8 cellular contexts compared by ENCODE assay signal in genomic region chr19:47107201-47107952, GRCh38. TPM values are rescaled to one million over a fixed set of nuclear protein-coding genes. Genes with fewer than 3 reads are reported as not detected.
DNase-seq lines count a peak whose midpoint lies in the region; ATAC-seq and TF ChIP-seq lines count a peak whose summit lies in the region.

No MANE protein-coding gene starts in this region.

- peak overlapping the region; percentile 93 for H3K4me3 Mint-ChIP-seq in activated CD4-positive, alpha-beta T cell treated with anti-CD3 and anti-CD28 coated beads, Interleukin-2, amount 10 ng/mL, durations not matched to agents 7 days and 5 days

- H2AFZ ChIP-seq in parathyroid adenoma = peak overlapping the region; percentile 51

- TF ChIP-seq CTCF in epithelial cell of esophagus (IDR thresholded peaks at IDR 0.05; ENCODE audit: insufficient read depth, low read depth, low read length, missing control alignments) (no peak), parathyroid adenoma (IDR thresholded peaks at IDR 0.05) (no peak)

- H3K4me2 ChIP-seq in parathyroid adenoma (ENCODE audit: low read length) = peak overlapping the region; percentile 39

- H3K36me3 Mint-ChIP-seq in activated CD4-positive, alpha-beta T cell treated with anti-CD3 and anti-CD28 coated beads, Interleukin-2, amount 10 ng/mL, durations not matched to agents 7 days and 5 days (ENCODE audit: low read depth) = peaks cover 55% of the 10 kb centered on the region

- CTCF ChIA-PET in activated CD4-positive, alpha-beta T cell treated with anti-CD3 and anti-CD28 coated beads, Interleukin-2, amount 10 ng/mL, durations not matched to agents 7 days and 5 days (lab: Charles Lee) = interaction anchor here (0.9 to 2.9 kb wide), 3 partner anchors 9 to 24 kb away, joined by 3 to 20 read pairs (median 8); no protein-coding TSS in a partner anchor

- H3K9ac ChIP-seq in HUES48 (ENCODE audit: low read depth, low read length) (no peak overlapping the region), parathyroid adenoma (no peak overlapping the region)

- peaks cover 64% of the 10 kb centered on the region for H3K4me1 Mint-ChIP-seq in activated CD4-positive, alpha-beta T cell treated with anti-CD3 and anti-CD28 coated beads, Interleukin-2, amount 10 ng/mL, durations not matched to agents 7 days and 5 days

- no peak overlapping the region for H3K4me3 ChIP-seq in HUES48 (ENCODE audit: low read depth, low read length)
- H3K4me3 ChIP-seq in epithelial cell of esophagus (ENCODE audit: low read length) = no peak overlapping the region
- H3K4me3 ChIP-seq in parathyroid adenoma (ENCODE audit: low read depth, low read length) = no peak overlapping the region

- H3K9me3 ChIP-seq in HUES48 (ENCODE audit: control insufficient read depth, insufficient read depth, low read length) (no peaks in the 10 kb centered on the region), parathyroid adenoma (ENCODE audit: control insufficient read depth, low read length) (no peaks in the 10 kb centered on the region)

- H3K27me3 Mint-ChIP-seq in activated CD4-positive, alpha-beta T cell treated with anti-CD3 and anti-CD28 coated beads, Interleukin-2, amount 10 ng/mL, durations not matched to agents 7 days and 5 days = no peaks in the 10 kb centered on the region

- DNase-seq in activated CD4-positive, alpha-beta T cell treated with anti-CD3 and anti-CD28 coated beads, Interleukin-2, amount 10 ng/mL, durations not matched to agents 7 days and 5 days = peak; percentile 55
- peak; percentile 56 for DNase-seq in epithelial cell of esophagus (ENCODE audit: low read depth)
- DNase-seq in A172 (ENCODE audit: low spot score) = no peak
- no peak for DNase-seq in DMS114 treated with DMSO at 0.1 percent for 48 hours (lab: John Stamatoyannopoulos, UW; ENCODE audit: unreplicated experiment)

- H3K36me3 ChIP-seq in HUES48 (ENCODE audit: control insufficient read depth, insufficient read depth, low read length) (peaks cover 41% of the 10 kb centered on the region), parathyroid adenoma (ENCODE audit: control insufficient read depth, insufficient read depth, low read length) (no peaks in the 10 kb centered on the region)

- H3K9me3 Mint-ChIP-seq in activated CD4-positive, alpha-beta T cell treated with anti-CD3 and anti-CD28 coated beads, Interleukin-2, amount 10 ng/mL, durations not matched to agents 7 days and 5 days = no peaks in the 10 kb centered on the region

- ATAC-seq in HG03460 (IDR thresholded peaks at IDR 0.05; ENCODE audit: unreplicated experiment) = no peak
- ATAC-seq in GM19452 (IDR thresholded peaks at IDR 0.05; ENCODE audit: unreplicated experiment) = no peak

- POLR2A ChIA-PET in activated CD4-positive, alpha-beta T cell treated with anti-CD3 and anti-CD28 coated beads, Interleukin-2, amount 10 ng/mL, durations not matched to agents 7 days and 5 days (lab: Charles Lee) = interaction anchor here (0.6 to 3.5 kb wide), 3 partner anchors 12 to 16 kb away, joined by 3 to 15 read pairs (median 4); no protein-coding TSS in a partner anchor

- H3K27ac ChIP-seq in HUES48 (ENCODE audit: low read depth, low read length) (peak overlapping the region; percentile 100), parathyroid adenoma (peak overlapping the region; percentile 99)

- peak overlapping the region; percentile 100 for H3K27ac Mint-ChIP-seq in activated CD4-positive, alpha-beta T cell treated with anti-CD3 and anti-CD28 coated beads, Interleukin-2, amount 10 ng/mL, durations not matched to agents 7 days and 5 days

- H3K4me1 ChIP-seq in HUES48 (ENCODE audit: control insufficient read depth, insufficient read depth, low read length) (peaks cover 35% of the 10 kb centered on the region), parathyroid adenoma (peaks cover 44% of the 10 kb centered on the region)

- H3K79me2 ChIP-seq in parathyroid adenoma = peaks cover 35% of the 10 kb centered on the region

- H3K27me3 ChIP-seq in HUES48 (ENCODE audit: control insufficient read depth, insufficient read depth, low read length) (no peaks in the 10 kb centered on the region), parathyroid adenoma (ENCODE audit: control insufficient read depth, insufficient read depth, low read length) (no peaks in the 10 kb centered on the region)

RNA-seq across cellular contexts. Expression of gene ZC3H4, which starts 6.2 kb away (rescaled TPM):
- total RNA-seq in activated CD4-positive, alpha-beta T cell treated with anti-CD3 and anti-CD28 coated beads, Interleukin-2, amount 10 ng/mL, durations not matched to agents 7 days and 5 days = 100 to 1,000 TPM in 1 of 2 experiments, 10 to 100 TPM in 1; 99.5 to 115 TPM
- 10.1 and 13.1 TPM in 2 replicates for total RNA-seq in A172 (2014; rRNA removed; shearing (Covaris generic))

RNA-seq across cellular contexts. Expression of gene SAE1, which starts 23.3 kb away (rescaled TPM):
- 100 to 1,000 TPM; 162 to 168 TPM for total RNA-seq in activated CD4-positive, alpha-beta T cell treated with anti-CD3 and anti-CD28 coated beads, Interleukin-2, amount 10 ng/mL, durations not matched to agents 7 days and 5 days
- 179 and 185 TPM in 2 replicates for total RNA-seq in A172 (2014; rRNA removed; shearing (Covaris generic))

RNA-seq across cellular contexts. Expression of gene TMEM160, which starts 59.0 kb away (rescaled TPM):
- total RNA-seq in activated CD4-positive, alpha-beta T cell treated with anti-CD3 and anti-CD28 coated beads, Interleukin-2, amount 10 ng/mL, durations not matched to agents 7 days and 5 days = 10 to 100 TPM; 41.6 to 56.6 TPM
- total RNA-seq in A172 (2014; rRNA removed; shearing (Covaris generic)) = 36.3 and 45.9 TPM in 2 replicates

Comparison
In these comparisons a context has a peak if more than half of its experiments do, and no peak if none do; other contexts are left out.
1. DNase-seq: peak in activated CD4-positive, alpha-beta T cell treated with anti-CD3 and anti-CD28 coated beads, Interleukin-2, amount 10 ng/mL, durations not matched to agents 7 days and 5 days (single experiment) and epithelial cell of esophagus (single experiment); none in A172 (single experiment) and DMS114 treated with DMSO at 0.1 percent for 48 hours (single experiment).